ENCODE assay signal across 8 cellular contexts in the genomic region with DNA sequence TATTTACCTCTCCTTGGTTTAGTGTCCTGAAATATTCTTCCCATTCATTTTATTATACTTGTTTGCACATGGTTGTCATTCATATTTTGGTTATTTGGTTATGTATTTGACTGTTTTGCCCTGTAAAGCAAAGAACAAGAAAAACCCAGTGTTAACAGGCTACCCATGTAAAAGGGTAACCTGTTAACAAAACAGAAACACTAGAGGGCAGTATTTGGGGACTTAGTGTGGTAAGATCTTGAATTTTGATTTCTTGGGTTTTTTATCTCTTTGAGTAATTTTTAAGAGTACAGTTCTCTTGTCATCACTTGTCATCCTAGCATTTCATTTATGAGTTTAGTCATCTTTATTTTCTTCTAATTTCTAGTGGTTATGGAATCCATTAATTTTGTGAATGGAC. TPM values are rescaled to one million over a fixed set of nuclear protein-coding genes. Genes with fewer than 3 reads are reported as not detected.
DNase-seq lines count a peak whose midpoint lies in the region; ATAC-seq, FAIRE-seq and TF ChIP-seq lines count a peak whose summit lies in the region.

No MANE protein-coding gene starts in this region.

- H3K79me2 ChIP-seq in K562 (ENCODE audit: control insufficient read depth, insufficient read depth, low read length): no peaks in the 10 kb centered on the region

- peaks cover 0 to 16% of the 10 kb centered on the region in 2 experiments; a peak in 3 of 5 replicates for H3K4me1 ChIP-seq in K562 (replicated peaks in 1 of 2; ENCODE audit: control insufficient read depth in 2 of 2, insufficient read depth in 2 of 2, low read length in 2 of 2)

- no peaks in the 10 kb centered on the region for H3K4me1 Mint-ChIP-seq in natural killer cell treated with Interleukin-12 subunit alpha and Interleukin-12 subunit beta and Interleukin-15 and Interleukin-18, amount 100 ng/mL, for 72 hours (ENCODE audit: low read depth in 2 of 2)

- H3K9me1 ChIP-seq in K562 (ENCODE audit: control insufficient read depth, insufficient read depth, low read length): no peaks in the 10 kb centered on the region

- TF ChIP-seq CTCF in K562 (IDR thresholded peaks at IDR 0.05 in 2 of 3, conservative IDR thresholded peaks at IDR 0.05 in 1 of 3; ENCODE audit: insufficient read depth in 2 of 3, low read depth in 1 of 3, low read length in 3 of 3): peak; percentile 29 to 55 (median 33); a peak in 3 of 6 replicates

- H3K27ac ChIP-seq in K562 (ENCODE audit: extremely low read depth, low read depth, low read length): peak overlapping the region; percentile 77

- H2AFZ ChIP-seq in K562 (ENCODE audit: low read depth, low read length): peak overlapping the region; percentile 46; the same call in 1 of the 2 replicates

- no peaks in the 10 kb centered on the region for H3K27me3 Mint-ChIP-seq in natural killer cell treated with Interleukin-12 subunit alpha and Interleukin-12 subunit beta and Interleukin-15 and Interleukin-18, amount 100 ng/mL, for 72 hours

- in situ Hi-C loops in K562 (cut with MboI): no loop called here

- CTCF ChIA-PET in K562 (lab: Yijun Ruan, JAX; ENCODE audit: low intra/inter-chr PET ratio): interaction anchor here (0.6 kb wide), 1 partner anchor 183 kb away, joined by 4 read pairs; no protein-coding TSS in a partner anchor

- no peak for TF ChIP-seq EP300 in K562 (IDR thresholded peaks at IDR 0.05; ENCODE audit: low read length)

- H3K4me3 Mint-ChIP-seq in natural killer cell treated with Interleukin-12 subunit alpha and Interleukin-12 subunit beta and Interleukin-15 and Interleukin-18, amount 100 ng/mL, for 72 hours: no peak overlapping the region

- peak overlapping the region in 1 of 2 experiments; percentile 27; a peak in 1 of 4 replicates for H3K9ac ChIP-seq in K562 (ENCODE audit: insufficient read depth in 1 of 2, low read depth in 2 of 2, low read length in 2 of 2)

- peak in 1 of 2 experiments; percentile 34; a peak in 2 of 4 replicates for TF ChIP-seq RAD21 in K562 (CRISPR knock-in tag; conservative IDR thresholded peaks at IDR 0.05 in 1 of 2, IDR thresholded peaks at IDR 0.05 in 1 of 2)

- H3K36me3 Mint-ChIP-seq in natural killer cell treated with Interleukin-12 subunit alpha and Interleukin-12 subunit beta and Interleukin-15 and Interleukin-18, amount 100 ng/mL, for 72 hours: no peaks in the 10 kb centered on the region

- TF ChIP-seq POLR2A in K562 (conservative IDR thresholded peaks at IDR 0.05): no peak

- POLR2A ChIA-PET in K562 (lab: Yijun Ruan, JAX): interaction anchor here (1.9 kb wide), 1 partner anchor 9 kb away, joined by 5 read pairs; no protein-coding TSS in a partner anchor

- H3K9me3 Mint-ChIP-seq in natural killer cell treated with Interleukin-12 subunit alpha and Interleukin-12 subunit beta and Interleukin-15 and Interleukin-18, amount 100 ng/mL, for 72 hours: no peaks in the 10 kb centered on the region

- H3K27me3 ChIP-seq in K562 (ENCODE audit: control insufficient read depth in 2 of 2, insufficient read depth in 2 of 2, low read length in 2 of 2): no peaks in the 10 kb centered on the region

- ATAC-seq in K562 (peak; percentile 82), HG02973 (IDR thresholded peaks at IDR 0.05; ENCODE audit: unreplicated experiment) (no peak), GM18858 (IDR thresholded peaks at IDR 0.05; ENCODE audit: unreplicated experiment) (no peak)
- no peak for ATAC-seq in natural killer cell treated with Interleukin-12 subunit alpha and Interleukin-12 subunit beta and Interleukin-15 and Interleukin-18, amount 100 ng/mL, for 72 hours

- no peaks in the 10 kb centered on the region for H4K20me1 ChIP-seq in K562 (replicated peaks; ENCODE audit: control insufficient read depth, insufficient read depth, low read length)

- H3K9me3 ChIP-seq in K562 (replicated peaks; ENCODE audit: control insufficient read depth, insufficient read depth, low read depth, low read length): no peaks in the 10 kb centered on the region

- no peak overlapping the region for H3K4me3 ChIP-seq in Jurkat, Clone E6-1 (ENCODE audit: low read length)
- H3K4me3 ChIP-seq in K562: no peak overlapping the region

- FAIRE-seq in G401.6 (lab: Jason Lieb, UNC) (peak; percentile 96), K562 (lab: Jason Lieb, UNC) (peak; percentile 83)

- DNase-seq in Jurkat, Clone E6-1 (ENCODE audit: low read depth, low spot score): peak; percentile 34
- peak; percentile 22 to 53 (median 36) for DNase-seq in K562 (ENCODE audit: extremely low read depth in 1 of 4, low spot score in 3 of 4)
- DNase-seq in natural killer cell treated with Interleukin-12 subunit alpha and Interleukin-12 subunit beta and Interleukin-15 and Interleukin-18, amount 100 ng/mL, for 72 hours (ENCODE audit: low spot score): no peak
- DNase-seq in COLO668 (lab: John Stamatoyannopoulos, UW; ENCODE audit: unreplicated experiment): no peak
- DNase-seq in LoVo (ENCODE audit: low spot score): no peak

- peak overlapping the region; percentile 4 to 6 for H3K27ac Mint-ChIP-seq in natural killer cell treated with Interleukin-12 subunit alpha and Interleukin-12 subunit beta and Interleukin-15 and Interleukin-18, amount 100 ng/mL, for 72 hours

- no TSS peak for BruUV-seq in K562 (replicated peaks; lab: Mats Ljungman, UMichigan)

- H3K4me2 ChIP-seq in K562 (ENCODE audit: insufficient read depth, low read length): no peak overlapping the region

- H3K36me3 ChIP-seq in K562 (ENCODE audit: control insufficient read depth, insufficient read depth, low read length): no peaks in the 10 kb centered on the region

- intact Hi-C loops in K562 (cut with micrococcal nuclease): loop anchor here (2.0 kb wide), 1 partner anchor 42 kb away; no protein-coding TSS in a partner anchor

TF ChIP-seq in K562, 482 proteins besides CTCF, POLR2A, EP300 and RAD21 (continues in another document):
- TF ChIP-seq ZNF780A (CRISPR knock-in tag; IDR thresholded peaks at IDR 0.05): no peak
- TF ChIP-seq ZNF280B (CRISPR knock-in tag; IDR thresholded peaks at IDR 0.05): no peak
- peak; percentile 45; the same call in 1 of the 2 replicates for TF ChIP-seq SMARCC2 (IDR thresholded peaks at IDR 0.05; ENCODE audit: low read depth)

RNA-seq across cellular contexts. Expression of gene POLL, which starts 51.3 kb away (rescaled TPM):
- polyA plus RNA-seq in Jurkat, Clone E6-1 (2012; ENCODE audit: insufficient read depth, insufficient read length): 16.4 TPM
- total RNA-seq in K562 (2011; cell fraction: chromatin; rRNA removed; ENCODE audit: low replicate concordance): 27.0 and 79.5 TPM in 2 replicates
- 44.1 and 46.7 TPM in 2 replicates for total RNA-seq in K562 (2011; cell fraction: nucleolus; rRNA removed)
- 37.4 and 38.1 TPM in 2 replicates for total RNA-seq in K562 (2011; cell fraction: nucleoplasm; rRNA removed)
- total RNA-seq in K562 (2014; rRNA removed) (10.9 and 11.7 TPM in 2 replicates), K562 (2014; rRNA removed; fragmentation: Illumina TruSeq; extraction: Trizol) (5.4 and 6.4 TPM in 2 replicates), K562 (2015; rRNA removed; fragmentation: Illumina TruSeq; extraction: Trizol) (6.9 and 8.4 TPM in 2 replicates), K562 (2021) (16.9 and 18.7 TPM in 2 replicates)
- polyA plus RNA-seq in K562 (2011; rRNA removed) (13.7 and 21.8 TPM in 2 replicates), K562 (2014; fragmentation: Illumina TruSeq; extraction: Trizol) (13.3 and 14.2 TPM in 2 replicates), K562 (2014; fragmentation: Nextera tagmentation; extraction: Ambion mirVana) (1 to 10 TPM; 1.2 to 2.1 TPM), K562 (2014; rRNA removed) (13.3 and 16.1 TPM in 2 replicates)
- polyA plus RNA-seq in K562 (2011; cell fraction: cytosol; rRNA removed): 25.2 and 35.8 TPM in 2 replicates
- polyA plus RNA-seq in K562 (2011; cell fraction: nucleus; rRNA removed): 60.9 and 95.5 TPM in 2 replicates
- polyA plus RNA-seq in K562 (2012): 12.9 and 23.2 TPM in 2 replicates
- 15.2 and 18.3 TPM in 2 replicates for polyA minus RNA-seq in K562 (2011; rRNA and poly(A)+ RNA removed)
- polyA minus RNA-seq in K562 (2011; cell fraction: cytosol; rRNA and poly(A)+ RNA removed): 12.1 and 13.3 TPM in 2 replicates
- polyA minus RNA-seq in K562 (2011; cell fraction: nucleus; rRNA and poly(A)+ RNA removed): 20.1 and 24.3 TPM in 2 replicates
- total RNA-seq in natural killer cell treated with Interleukin-12 subunit alpha and Interleukin-12 subunit beta and Interleukin-15 and Interleukin-18, amount 100 ng/mL, for 72 hours: 10 to 100 TPM; 27.6 to 37.3 TPM

RNA-seq across cellular contexts. Expression of gene DPCD, which starts 51.3 kb away (rescaled TPM):
- polyA plus RNA-seq in Jurkat, Clone E6-1 (2012; ENCODE audit: insufficient read depth, insufficient read length): 7.6 TPM
- total RNA-seq in K562 (2011; cell fraction: chromatin; rRNA removed; ENCODE audit: low replicate concordance): 4.7 and 9.8 TPM in 2 replicates
- total RNA-seq in K562 (2011; cell fraction: nucleolus; rRNA removed): 4.9 and 6.3 TPM in 2 replicates
- 7.3 and 8.6 TPM in 2 replicates for total RNA-seq in K562 (2011; cell fraction: nucleoplasm; rRNA removed)
- 17.2 and 19.6 TPM in 2 replicates for total RNA-seq in K562 (2014; rRNA removed)
- total RNA-seq in K562 (2014; rRNA removed; fragmentation: Illumina TruSeq; extraction: Trizol): 15.0 and 15.7 TPM in 2 replicates
- 15.5 and 19.4 TPM in 2 replicates for total RNA-seq in K562 (2015; rRNA removed; fragmentation: Illumina TruSeq; extraction: Trizol)
- 10.0 and 12.1 TPM in 2 replicates for total RNA-seq in K562 (2021)
- 35.1 and 44.5 TPM in 2 replicates for polyA plus RNA-seq in K562 (2011; rRNA removed)
- 30.7 and 37.5 TPM in 2 replicates for polyA plus RNA-seq in K562 (2011; cell fraction: cytosol; rRNA removed)
- polyA plus RNA-seq in K562 (2011; cell fraction: nucleus; rRNA removed): 21.2 and 22.3 TPM in 2 replicates
- 13.9 and 26.4 TPM in 2 replicates for polyA plus RNA-seq in K562 (2012)
- polyA plus RNA-seq in K562 (2014; fragmentation: Illumina TruSeq; extraction: Trizol): 18.8 and 20.0 TPM in 2 replicates
- 10 to 100 TPM; 37.6 to 45.2 TPM for polyA plus RNA-seq in K562 (2014; fragmentation: Nextera tagmentation; extraction: Ambion mirVana)
- 20.3 and 25.2 TPM in 2 replicates for polyA plus RNA-seq in K562 (2014; rRNA removed)
- polyA minus RNA-seq in K562 (2011; rRNA and poly(A)+ RNA removed): 19.8 and 20.4 TPM in 2 replicates
- 1.6 and 6.1 TPM in 2 replicates for polyA minus RNA-seq in K562 (2011; cell fraction: cytosol; rRNA and poly(A)+ RNA removed)
- 5.5 and 5.8 TPM in 2 replicates for polyA minus RNA-seq in K562 (2011; cell fraction: nucleus; rRNA and poly(A)+ RNA removed)
- total RNA-seq in natural killer cell treated with Interleukin-12 subunit alpha and Interleukin-12 subunit beta and Interleukin-15 and Interleukin-18, amount 100 ng/mL, for 72 hours: 10 to 100 TPM in 1 of 2 donors, 1 to 10 TPM in 1; 8.2 to 11.2 TPM

Comparison
In these comparisons a context has a peak if more than half of its experiments do, and no peak if none do; other contexts are left out.
1. DNase-seq: peak in Jurkat, Clone E6-1 (single experiment) and K562 (4 of 4); none in natural killer cell treated with Interleukin-12 subunit alpha and Interleukin-12 subunit beta and Interleukin-15 and Interleukin-18, amount 100 ng/mL, for 72 hours (single experiment), COLO668 (single experiment) and LoVo (single experiment).